21 cellular contexts compared by ENCODE assay signal in the genomic region with DNA sequence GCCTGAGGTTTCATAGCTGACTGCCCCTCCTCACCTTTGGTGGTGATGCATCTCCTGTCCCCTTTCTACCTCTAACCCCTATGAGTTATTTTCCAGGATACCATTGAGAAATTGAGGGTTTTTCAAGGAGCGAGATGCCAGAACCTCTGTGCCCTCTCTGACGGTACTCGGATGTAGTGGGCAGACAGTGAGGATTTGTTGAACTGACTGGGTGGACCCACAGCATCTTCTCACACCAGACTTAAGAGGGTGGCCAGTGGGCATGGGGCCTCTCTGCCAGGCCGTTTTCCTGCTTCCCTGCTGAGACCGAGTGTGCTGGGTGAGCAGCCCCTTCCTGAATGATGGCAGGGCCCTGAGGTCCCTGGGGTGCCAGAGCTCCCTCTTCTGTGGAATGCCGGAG. TPM values are rescaled to one million over a fixed set of nuclear protein-coding genes. Genes with fewer than 3 reads are reported as not detected.
DNase-seq lines count a peak whose midpoint lies in the region; ATAC-seq, FAIRE-seq and TF ChIP-seq lines count a peak whose summit lies in the region.
"Had no signal": no experiment of that assay in that cellular context is flagged by ENCODE, and none has a peak within 500 bp of the region (broad histone marks: within the 10 kb centered on the region; RNA-seq: fewer than 3 reads in every experiment).

No MANE protein-coding gene starts in this region.

- no peak overlapping the region for H3K9ac ChIP-seq in mammary epithelial cell (ENCODE audit: insufficient read depth, low read length)

- CTCF ChIA-PET in RWPE1 (lab: Yijun Ruan, JAX) = interaction anchor here (1.1 kb wide), 1 partner anchor 38 kb away, joined by 6 read pairs; no protein-coding TSS in a partner anchor
- CTCF ChIA-PET in mammary epithelial cell (lab: Charles Lee; ENCODE audit: low non-redundant PET) = interaction anchor here (1.2 kb wide), 1 partner anchor 10 kb away, joined by 9 read pairs; no protein-coding TSS in a partner anchor

- H4K20me1 ChIP-seq in mammary epithelial cell (ENCODE audit: insufficient read depth, low read length) = no peaks in the 10 kb centered on the region

- H3K4me1 ChIP-seq in mammary epithelial cell (ENCODE audit: insufficient read depth, low read length) (peaks cover 36% of the 10 kb centered on the region), foreskin keratinocyte (peaks cover 44% of the 10 kb centered on the region), suprapubic skin (peaks cover 21% of the 10 kb centered on the region), ascending aorta (no peaks in the 10 kb centered on the region)
- H3K4me1 ChIP-seq: BE2C had no signal

- H3K4me3 ChIP-seq in mammary epithelial cell (replicated peaks in 1 of 3; ENCODE audit: insufficient read depth in 1 of 3, low read depth in 2 of 3, low read length in 3 of 3) = no peak overlapping the region
- H3K4me3 ChIP-seq in suprapubic skin = no peak overlapping the region
- H3K4me3 ChIP-seq in ascending aorta = no peak overlapping the region

- TF ChIP-seq EP300 in suprapubic skin (IDR thresholded peaks at IDR 0.05) = no peak

- no TSS peak for BruUV-seq in mammary epithelial cell (replicated peaks; lab: Mats Ljungman, UMichigan)

- TF ChIP-seq POLR2A in suprapubic skin (IDR thresholded peaks at IDR 0.05) = no peak

- peaks cover 6% of the 10 kb centered on the region for H3K9me3 ChIP-seq in mammary epithelial cell (replicated peaks; ENCODE audit: insufficient read depth, low read length)
- no peaks in the 10 kb centered on the region for H3K9me3 ChIP-seq in suprapubic skin
- H3K9me3 ChIP-seq in ascending aorta = no peaks in the 10 kb centered on the region
- H3K9me3 ChIP-seq: BE2C had no signal

- no peak overlapping the region for H2AFZ ChIP-seq in mammary epithelial cell (ENCODE audit: low read depth, low read length)

- DNase-seq in RWPE1 (ENCODE audit: low spot score) (no peak), mammary epithelial cell (no peak), foreskin keratinocyte (no peak), suprapubic skin (ENCODE audit: low spot score in 2 of 2) (no peak), RCC 7860 (ENCODE audit: low spot score) (no peak), ascending aorta (ENCODE audit: low spot score in 2 of 2) (no peak), NAMALWA (ENCODE audit: low spot score) (no peak)
- DNase-seq: ACHN; BE2C; C1 segment of cervical spinal cord; CD4-positive, CD25-positive, alpha-beta regulatory T cell; CD8-positive, alpha-beta memory T cell; COR-L47; DMS 273 treated with DMSO at 0.1 percent for 48 hours; DMS53; DND-41; EL; HCEC 1CT had no signal

- TF ChIP-seq CTCF in RWPE1 (conservative IDR thresholded peaks at IDR 0.05; ENCODE audit: low read depth) (no peak), mammary epithelial cell (conservative IDR thresholded peaks at IDR 0.05 in 1 of 2, IDR thresholded peaks at IDR 0.05 in 1 of 2; ENCODE audit: extremely low read depth in 1 of 2, insufficient read depth in 1 of 2, low read depth in 1 of 2, low read length in 2 of 2) (no peak), foreskin keratinocyte (conservative IDR thresholded peaks at IDR 0.05) (no peak), suprapubic skin (IDR thresholded peaks at IDR 0.05) (no peak), ascending aorta (IDR thresholded peaks at IDR 0.05) (no peak)

- H3K36me3 ChIP-seq in mammary epithelial cell (ENCODE audit: insufficient read depth, low read length) = peaks cover 2% of the 10 kb centered on the region
- H3K36me3 ChIP-seq in suprapubic skin = no peaks in the 10 kb centered on the region
- H3K36me3 ChIP-seq in ascending aorta = no peaks in the 10 kb centered on the region
- H3K36me3 ChIP-seq: BE2C had no signal

- in situ Hi-C loops in mammary epithelial cell (cut with MboI; ENCODE audit: low sequenced_read_pairs in 2 of 2) = no loop called here

- H3K4me2 ChIP-seq in mammary epithelial cell (ENCODE audit: insufficient read depth, low read depth, low read length) = no peak overlapping the region

- dilution Hi-C loops in mammary epithelial cell (cut with HindIII; ENCODE audit: low sequenced_read_pairs) = no loop called here

- H3K79me2 ChIP-seq in mammary epithelial cell (ENCODE audit: insufficient read depth, low read length) = peaks cover 44% of the 10 kb centered on the region

- WGBS in mammary epithelial cell (ENCODE audit: low coverage, missing lambda C conversion rate) = 100% methylated on average over 6 of the region's 6 CpGs
- 72% methylated on average over 6 of the region's 6 CpGs for WGBS in suprapubic skin

- FAIRE-seq in RCC 7860 (lab: Jason Lieb, UNC) = no peak
- FAIRE-seq: A204.1, GM12891, GM19239 had no signal

- H3K27ac ChIP-seq in RWPE1 (peak overlapping the region; percentile 82), mammary epithelial cell (ENCODE audit: insufficient read depth, low read depth, low read length) (peak overlapping the region; percentile 3), foreskin keratinocyte (peak overlapping the region; percentile 72), suprapubic skin (peak overlapping the region; percentile 65), ascending aorta (no peak overlapping the region)

- intact Hi-C loops in mammary epithelial cell (cut with micrococcal nuclease) = loop anchor here (1.0 to 5.0 kb wide), 2 partner anchors 7 to 134 kb away; no protein-coding TSS in a partner anchor
- intact Hi-C loops in ascending aorta (cut with DNase I) = no loop called here

- ATAC-seq in foreskin keratinocyte = no peak

- H3K27me3 ChIP-seq in mammary epithelial cell (ENCODE audit: insufficient read depth, low read length) = no peaks in the 10 kb centered on the region
- no peaks in the 10 kb centered on the region for H3K27me3 ChIP-seq in foreskin keratinocyte
- H3K27me3 ChIP-seq in suprapubic skin = no peaks in the 10 kb centered on the region
- H3K27me3 ChIP-seq in ascending aorta = no peaks in the 10 kb centered on the region
- H3K27me3 ChIP-seq: BE2C had no signal

- POLR2A ChIA-PET in RWPE1 (lab: Yijun Ruan, JAX; ENCODE audit: low non-redundant PET) = no interaction called here

RNA-seq across cellular contexts. Expression of a gene that starts 46.3 kb away (rescaled TPM):
- total RNA-seq in mammary epithelial cell (10 to 100 TPM; 48.8 to 70.3 TPM), foreskin keratinocyte (22.5 and 22.9 TPM in 2 replicates), suprapubic skin (100 to 1,000 TPM; 108 to 378 (median 134) TPM), ascending aorta (9.6 TPM)
- polyA plus RNA-seq in mammary epithelial cell (23.1 TPM), foreskin keratinocyte (13.8 and 14.1 TPM in 2 replicates)
- polyA minus RNA-seq in mammary epithelial cell = 45.2 TPM

Comparison
In these comparisons a context has a peak if more than half of its experiments do, and no peak if none do; other contexts are left out.
1. H3K27ac ChIP-seq: peak in RWPE1 (single experiment), mammary epithelial cell (single experiment), foreskin keratinocyte (single experiment) and suprapubic skin (single experiment); none in ascending aorta (0 of 2).